40 cellular contexts compared by ENCODE assay signal in genomic region chr6:23661549-23661948, GRCh38.
"Had no signal": no experiment of that assay in that cellular context is flagged by ENCODE, and none has a peak within 500 bp of the region (broad histone marks: within the 10 kb centered on the region; RNA-seq: fewer than 3 reads in every experiment).

No MANE protein-coding gene starts in this region.

- H3K27ac ChIP-seq: adrenal gland, ascending aorta, body of pancreas, brain microvascular endothelial cell, breast epithelium, cardiac muscle cell had no signal

- H3K9me3 ChIP-seq: adrenal gland, ascending aorta, body of pancreas had no signal

- H3K27ac Mint-ChIP-seq: activated naive CD4-positive, alpha-beta T cell treated with anti-CD3 and anti-CD28 coated beads for 36 hours; activated naive CD4-positive, alpha-beta T cell treated with anti-CD3 and anti-CD28 coated beads, Interleukin-2, amount 10 ng/mL, durations not matched to agents 7 days and 5 days; activated naive CD4-positive, alpha-beta T cell treated with anti-CD3 and anti-CD28 coated beads, Interleukin-2, amount 50 U/mL, for 24 hours; activated naive CD4-positive, alpha-beta T cell treated with anti-CD3 and anti-CD28 coated beads, Interleukin-2, amount 50 U/mL, for 72 hours; activated naive CD8-positive, alpha-beta T cell; activated naive CD8-positive, alpha-beta T cell treated with anti-CD3 and anti-CD28 coated beads for 36 hours; activated naive CD8-positive, alpha-beta T cell treated with anti-CD3 and anti-CD28 coated beads, Interleukin-2, amount 10 ng/mL, durations not matched to agents 7 days and 5 days; activated naive CD8-positive, alpha-beta T cell treated with anti-CD3 and anti-CD28 coated beads, Interleukin-2, amount 50 U/mL, for 24 hours; activated T-cell treated with anti-CD3 and anti-CD28 coated beads, Interleukin-2, amount 50 U/mL, for 24 hours; activated T-cell treated with anti-CD3 and anti-CD28 coated beads, Interleukin-2, amount 50 U/mL, for 72 hours; activated T-helper 1 cell treated with anti-CD3 and anti-CD28 coated beads, Interleukin-12 subunit alpha, Interleukin-12 subunit beta, Interleukin-2, Interleukin-4 antibody, amounts not matched to agents 30 ng/mL and 10 ng/mL and 1 ng/mL, durations not matched to agents 14 hours and 24 hours and 36 hours; activated T-helper 17 cell treated with anti-CD3 and anti-CD28 coated beads, Interleukin-2, amount 50 U/mL, for 72 hours; activated T-helper 2 cell treated with anti-CD3 and anti-CD28 coated beads, Interferon-gamma antibody, Interleukin-2, Interleukin-4, amounts not matched to agents 10 μg/mL and 5 μg/mL and 100 μg/mL, durations not matched to agents 14 hours and 24 hours and 36 hours had no signal

- H3K27me3 ChIP-seq: adrenal gland, ascending aorta, body of pancreas, brain microvascular endothelial cell, breast epithelium, cardiac muscle cell had no signal

- H3K4me3 Mint-ChIP-seq: activated naive CD4-positive, alpha-beta T cell treated with anti-CD3 and anti-CD28 coated beads for 36 hours; activated naive CD4-positive, alpha-beta T cell treated with anti-CD3 and anti-CD28 coated beads, Interleukin-2, amount 10 ng/mL, durations not matched to agents 7 days and 5 days; activated naive CD4-positive, alpha-beta T cell treated with anti-CD3 and anti-CD28 coated beads, Interleukin-2, amount 50 U/mL, for 24 hours; activated naive CD8-positive, alpha-beta T cell; activated naive CD8-positive, alpha-beta T cell treated with anti-CD3 and anti-CD28 coated beads for 36 hours; activated naive CD8-positive, alpha-beta T cell treated with anti-CD3 and anti-CD28 coated beads, Interleukin-2, amount 10 ng/mL, durations not matched to agents 7 days and 5 days; activated naive CD8-positive, alpha-beta T cell treated with anti-CD3 and anti-CD28 coated beads, Interleukin-2, amount 50 U/mL, for 24 hours; activated T-cell treated with anti-CD3 and anti-CD28 coated beads, Interleukin-2, amount 50 U/mL, for 24 hours; activated T-cell treated with anti-CD3 and anti-CD28 coated beads, Interleukin-2, amount 50 U/mL, for 4 hours; activated T-cell treated with anti-CD3 and anti-CD28 coated beads, Interleukin-2, amount 50 U/mL, for 72 hours; activated T-helper 1 cell treated with anti-CD3 and anti-CD28 coated beads, Interleukin-12 subunit alpha, Interleukin-12 subunit beta, Interleukin-2, Interleukin-4 antibody, amounts not matched to agents 30 ng/mL and 10 ng/mL and 1 ng/mL, durations not matched to agents 14 hours and 24 hours and 36 hours; activated T-helper 17 cell treated with anti-CD3 and anti-CD28 coated beads, Interleukin-2, amount 50 U/mL, for 72 hours; brain; central memory CD8-positive, alpha-beta T cell had no signal

- H3K4me1 ChIP-seq: adrenal gland, ascending aorta, body of pancreas, breast epithelium had no signal

- H3K36me3 Mint-ChIP-seq: activated naive CD4-positive, alpha-beta T cell treated with anti-CD3 and anti-CD28 coated beads, Interleukin-2, amount 10 ng/mL, durations not matched to agents 7 days and 5 days; activated naive CD4-positive, alpha-beta T cell treated with anti-CD3 and anti-CD28 coated beads, Interleukin-2, amount 50 U/mL, for 24 hours; activated naive CD4-positive, alpha-beta T cell treated with anti-CD3 and anti-CD28 coated beads, Interleukin-2, amount 50 U/mL, for 72 hours; activated naive CD8-positive, alpha-beta T cell; activated naive CD8-positive, alpha-beta T cell treated with anti-CD3 and anti-CD28 coated beads for 36 hours; activated naive CD8-positive, alpha-beta T cell treated with anti-CD3 and anti-CD28 coated beads, Interleukin-2, amount 10 ng/mL, durations not matched to agents 7 days and 5 days had no signal

- DNase-seq: activated effector memory CD4-positive, alpha-beta T cell treated with anti-CD3 and anti-CD28 coated beads, Interleukin-2, amount 50 U/mL, for 16 hours; activated effector memory CD4-positive, alpha-beta T cell treated with Interleukin-2 at 50 U/mL for 16 hours; activated gamma-delta T cell; activated gamma-delta T cell treated with Interleukin-2 at 50 U/mL for 16 hours; activated naive CD4-positive, alpha-beta T cell; activated naive CD4-positive, alpha-beta T cell treated with anti-CD3 and anti-CD28 coated beads for 36 hours; activated naive CD4-positive, alpha-beta T cell treated with anti-CD3 and anti-CD28 coated beads, Interleukin-2, amount 10 ng/mL, durations not matched to agents 7 days and 5 days; activated naive CD4-positive, alpha-beta T cell treated with anti-CD3 and anti-CD28 coated beads, Interleukin-2, amount 50 U/mL, for 16 hours; activated naive CD4-positive, alpha-beta T cell treated with Interleukin-2 at 50 U/mL for 16 hours; activated naive CD8-positive, alpha-beta T cell treated with anti-CD3 and anti-CD28 coated beads for 36 hours; activated naive CD8-positive, alpha-beta T cell treated with anti-CD3 and anti-CD28 coated beads, Interleukin-2, amount 10 ng/mL, durations not matched to agents 7 days and 5 days; activated naive CD8-positive, alpha-beta T cell treated with anti-CD3 and anti-CD28 coated beads, Interleukin-2, amount 50 U/mL, for 24 hours; activated T-cell treated with anti-CD3 and anti-CD28 coated beads, Interleukin-2, amount 50 U/mL, for 1 hour; activated T-cell treated with anti-CD3 and anti-CD28 coated beads, Interleukin-2, amount 50 U/mL, for 24 hours; activated T-cell treated with anti-CD3 and anti-CD28 coated beads, Interleukin-2, amount 50 U/mL, for 4 hours; activated T-cell treated with anti-CD3 and anti-CD28 coated beads, Interleukin-2, amount 50 U/mL, for 48 hours; activated T-cell treated with anti-CD3 and anti-CD28 coated beads, Interleukin-2, amount 50 U/mL, for 72 hours; adrenal gland; amniotic stem cell; amygdala; anterior cingulate cortex; aorta; body of pancreas; brain microvascular endothelial cell; caudate nucleus; central memory CD4-positive, alpha-beta T cell; cerebellar nuclear complex had no signal

- H3K4me3 ChIP-seq: adrenal gland, ascending aorta, body of pancreas, breast epithelium, cardiac muscle cell had no signal

- FAIRE-seq: astrocyte, bronchial epithelial cell had no signal

- ATAC-seq: activated naive CD4-positive, alpha-beta T cell treated with anti-CD3 and anti-CD28 coated beads, Interleukin-2, amount 50 U/mL, for 72 hours; activated naive CD8-positive, alpha-beta T cell treated with anti-CD3 and anti-CD28 coated beads, Interleukin-2, amount 50 U/mL, for 24 hours; activated T-cell treated with anti-CD3 and anti-CD28 coated beads, Interleukin-2, amount 50 U/mL, for 4 hours; activated T-cell treated with anti-CD3 and anti-CD28 coated beads, Interleukin-2, amount 50 U/mL, for 72 hours; activated T-helper 17 cell treated with anti-CD3 and anti-CD28 coated beads, Interleukin-2, amount 50 U/mL, for 72 hours; body of pancreas had no signal

- H3K36me3 ChIP-seq: adrenal gland, ascending aorta, brain microvascular endothelial cell, breast epithelium, cardiac muscle cell had no signal

- H3K9me3 Mint-ChIP-seq: activated naive CD4-positive, alpha-beta T cell treated with anti-CD3 and anti-CD28 coated beads, Interleukin-2, amount 50 U/mL, for 24 hours; activated T-helper 1 cell treated with anti-CD3 and anti-CD28 coated beads, Interleukin-12 subunit alpha, Interleukin-12 subunit beta, Interleukin-2, Interleukin-4 antibody, amounts not matched to agents 30 ng/mL and 10 ng/mL and 1 ng/mL, durations not matched to agents 14 hours and 24 hours and 36 hours had no signal

- H3K4me1 Mint-ChIP-seq: activated naive CD4-positive, alpha-beta T cell treated with anti-CD3 and anti-CD28 coated beads, Interleukin-2, amount 10 ng/mL, durations not matched to agents 7 days and 5 days; activated naive CD4-positive, alpha-beta T cell treated with anti-CD3 and anti-CD28 coated beads, Interleukin-2, amount 50 U/mL, for 24 hours; activated naive CD8-positive, alpha-beta T cell treated with anti-CD3 and anti-CD28 coated beads for 36 hours; activated naive CD8-positive, alpha-beta T cell treated with anti-CD3 and anti-CD28 coated beads, Interleukin-2, amount 10 ng/mL, durations not matched to agents 7 days and 5 days; activated naive CD8-positive, alpha-beta T cell treated with anti-CD3 and anti-CD28 coated beads, Interleukin-2, amount 50 U/mL, for 24 hours; activated T-helper 17 cell treated with anti-CD3 and anti-CD28 coated beads, Interleukin-2, amount 50 U/mL, for 72 hours; central memory CD8-positive, alpha-beta T cell had no signal

- H3K27me3 Mint-ChIP-seq: activated naive CD4-positive, alpha-beta T cell treated with anti-CD3 and anti-CD28 coated beads, Interleukin-2, amount 10 ng/mL, durations not matched to agents 7 days and 5 days; activated naive CD8-positive, alpha-beta T cell; activated naive CD8-positive, alpha-beta T cell treated with anti-CD3 and anti-CD28 coated beads for 36 hours; activated naive CD8-positive, alpha-beta T cell treated with anti-CD3 and anti-CD28 coated beads, Interleukin-2, amount 10 ng/mL, durations not matched to agents 7 days and 5 days; activated naive CD8-positive, alpha-beta T cell treated with anti-CD3 and anti-CD28 coated beads, Interleukin-2, amount 50 U/mL, for 24 hours; activated T-cell treated with anti-CD3 and anti-CD28 coated beads, Interleukin-2, amount 50 U/mL, for 24 hours; activated T-helper 17 cell treated with anti-CD3 and anti-CD28 coated beads, Interleukin-2, amount 50 U/mL, for 72 hours; brain; central memory CD8-positive, alpha-beta T cell had no signal
